Comparison of ENCODE assay signal across 8 cellular contexts in genomic region chr7:142776845-142777225, GRCh38. TPM values are rescaled to one million over a fixed set of nuclear protein-coding genes. Genes with fewer than 3 reads are reported as not detected.
"Had no signal": no experiment of that assay in that cellular context is flagged by ENCODE, and none has a peak within 500 bp of the region (broad histone marks: within the 10 kb centered on the region; RNA-seq: fewer than 3 reads in every experiment).

No MANE protein-coding gene starts in this region.

RNA-seq across cellular contexts. Expression of gene PRSS2, which starts 6.1 kb away (rescaled TPM):
- total RNA-seq: LHCN-M2, MCF 10A, PC-9, Right ventricle myocardium inferior, RPMI7951, SJCRH30 had no signal

RNA-seq across cellular contexts. Expression of gene PRSS1, which starts 27.6 kb away (rescaled TPM):
- total RNA-seq: LHCN-M2, MCF 10A, OCI-LY7, Peyer's patch, Right ventricle myocardium inferior, RPMI7951, SJCRH30 had no signal
